In genomic region chr2:143730155-143730949, GRCh38 we compare ENCODE assay signal across 8 cellular contexts.
A peak's percentile ranks its signal among the peaks of the same experiment; 100 is the strongest.
DNase-seq lines count a peak whose midpoint lies in the region; ATAC-seq, FAIRE-seq and TF ChIP-seq lines count a peak whose summit lies in the region.

No MANE protein-coding gene starts in this region.

- H3K9ac ChIP-seq in K562 (ENCODE audit: insufficient read depth in 1 of 2, low read depth in 2 of 2, low read length in 2 of 2) = no peak overlapping the region

- intact Hi-C loops in K562 (cut with micrococcal nuclease) = no loop called here
- intact Hi-C loops in right lobe of liver (cut with DNase I) = no loop called here

- peak overlapping the region; percentile 1 for H3K4me3 ChIP-seq in GM12865 (ENCODE audit: low read depth, low read length)
- no peak overlapping the region for H3K4me3 ChIP-seq in K562
- H3K4me3 ChIP-seq in right lobe of liver = no peak overlapping the region

- no peaks in the 10 kb centered on the region for H3K79me2 ChIP-seq in K562 (ENCODE audit: control insufficient read depth, insufficient read depth, low read length)

- H3K27me3 ChIP-seq in K562 (ENCODE audit: control insufficient read depth in 2 of 2, insufficient read depth in 2 of 2, low read length in 2 of 2) (no peaks in the 10 kb centered on the region), right lobe of liver (no peaks in the 10 kb centered on the region)

- peak; percentile 81 for ATAC-seq in GM21423 (IDR thresholded peaks at IDR 0.05; ENCODE audit: unreplicated experiment)
- peak; percentile 79 for ATAC-seq in HG03565 (IDR thresholded peaks at IDR 0.05; ENCODE audit: unreplicated experiment)
- peak; percentile 65 for ATAC-seq in K562
- no peak for ATAC-seq in right lobe of liver

- H3K36me3 ChIP-seq in K562 (ENCODE audit: control insufficient read depth, insufficient read depth, low read length) = no peaks in the 10 kb centered on the region
- H3K36me3 ChIP-seq in right lobe of liver = no peaks in the 10 kb centered on the region

- H3K4me1 ChIP-seq in K562 (replicated peaks in 1 of 2; ENCODE audit: control insufficient read depth in 2 of 2, insufficient read depth in 2 of 2, low read length in 2 of 2) (no peaks in the 10 kb centered on the region; a peak in 1 of 5 replicates), right lobe of liver (no peaks in the 10 kb centered on the region)

- POLR2A ChIA-PET in K562 (lab: Yijun Ruan, JAX) = interaction anchor here (0.6 kb wide), 1 partner anchor 768 kb away, joined by 3 read pairs; no protein-coding TSS in a partner anchor

- H3K9me1 ChIP-seq in K562 (ENCODE audit: control insufficient read depth, insufficient read depth, low read length) = no peaks in the 10 kb centered on the region

- no peak for TF ChIP-seq POLR2A in K562 (conservative IDR thresholded peaks at IDR 0.05)
- TF ChIP-seq POLR2A in right lobe of liver (IDR thresholded peaks at IDR 0.05) = no peak

- no peak for TF ChIP-seq CTCF in GM12865 (IDR thresholded peaks at IDR 0.05; ENCODE audit: insufficient read depth, low read depth, low read length, missing control alignments)
- TF ChIP-seq CTCF in K562 (IDR thresholded peaks at IDR 0.05 in 2 of 3, conservative IDR thresholded peaks at IDR 0.05 in 1 of 3; ENCODE audit: insufficient read depth in 2 of 3, low read depth in 1 of 3, low read length in 3 of 3) = no peak
- TF ChIP-seq CTCF in right lobe of liver (IDR thresholded peaks at IDR 0.05) = no peak

- H4K20me1 ChIP-seq in K562 (replicated peaks; ENCODE audit: control insufficient read depth, insufficient read depth, low read length) = no peaks in the 10 kb centered on the region

- H3K9me3 ChIP-seq in K562 (replicated peaks; ENCODE audit: control insufficient read depth, insufficient read depth, low read depth, low read length) (no peaks in the 10 kb centered on the region), right lobe of liver (no peaks in the 10 kb centered on the region)

- no peak for TF ChIP-seq EP300 in K562 (IDR thresholded peaks at IDR 0.05; ENCODE audit: low read length)

- H3K27ac ChIP-seq in K562 (ENCODE audit: extremely low read depth, low read depth, low read length) (no peak overlapping the region), caudate nucleus (ENCODE audit: low read depth, low read length) (no peak overlapping the region), right lobe of liver (no peak overlapping the region)

- DNase-seq in GM12865 (ENCODE audit: low read depth) (peak; percentile 58), K562 (ENCODE audit: extremely low read depth in 1 of 4, low spot score in 3 of 4) (peak in 1 of 4 experiments; percentile 14), NCI-H82 (lab: John Stamatoyannopoulos, UW) (no peak), amygdala (lab: John Stamatoyannopoulos, UW) (no peak), caudate nucleus (lab: John Stamatoyannopoulos, UW) (no peak), right lobe of liver (no peak)

- TF ChIP-seq RAD21 in K562 (CRISPR knock-in tag; conservative IDR thresholded peaks at IDR 0.05 in 1 of 2, IDR thresholded peaks at IDR 0.05 in 1 of 2) = no peak

- H3K4me2 ChIP-seq in K562 (ENCODE audit: insufficient read depth, low read length) = no peak overlapping the region

- H2AFZ ChIP-seq in K562 (ENCODE audit: low read depth, low read length) = peak overlapping the region; percentile 84

- in situ Hi-C loops in K562 (cut with MboI) = no loop called here

- 11% methylated on average over 6 of the region's 6 CpGs for WGBS in K562 (ENCODE audit: insufficient coverage, low coverage, missing lambda C conversion rate)
- 45% methylated on average over 6 of the region's 6 CpGs for WGBS in right lobe of liver (ENCODE audit: insufficient coverage, low coverage, low lambda C conversion rate, missing lambda C conversion rate)

- peak; percentile 23 for FAIRE-seq in K562 (lab: Jason Lieb, UNC)

- CTCF ChIA-PET in K562 (lab: Yijun Ruan, JAX; ENCODE audit: low intra/inter-chr PET ratio) = no interaction called here

- BruUV-seq in K562 (replicated peaks; lab: Mats Ljungman, UMichigan) = no TSS peak

TF ChIP-seq in K562, 482 proteins besides CTCF, POLR2A, EP300 and RAD21 (continues in another document):
- no peak for TF ChIP-seq ARHGAP35 (IDR thresholded peaks at IDR 0.05; ENCODE audit: partially characterized antibody)
- peak; percentile 23; the same call in 1 of the 2 replicates for TF ChIP-seq ATF3 (IDR thresholded peaks at IDR 0.05)
- TF ChIP-seq ATF3 (CRISPR knock-in tag; conservative IDR thresholded peaks at IDR 0.05) = no peak
- no peak for TF ChIP-seq USF2 (CRISPR knock-in tag; IDR thresholded peaks at IDR 0.05)
- no peak for TF ChIP-seq ETS2 (tag; IDR thresholded peaks at IDR 0.05; ENCODE audit: borderline replicate concordance, poor library complexity, severe bottlenecking)
- TF ChIP-seq STAT5A (IDR thresholded peaks at IDR 0.05; ENCODE audit: borderline replicate concordance, low read length) = no peak
- no peak for TF ChIP-seq HNRNPH1 (optimal IDR thresholded peaks at IDR 0.05; ENCODE audit: low read depth, low read length)
- peak; percentile 82; the same call in 1 of the 2 replicates for TF ChIP-seq MYNN (IDR thresholded peaks at IDR 0.05)
- TF ChIP-seq MYNN (CRISPR knock-in tag; IDR thresholded peaks at IDR 0.05) = no peak
- TF ChIP-seq CBX3 (IDR thresholded peaks at IDR 0.05; ENCODE audit: borderline replicate concordance in 1 of 2, low read length in 2 of 2) = no peak
- no peak for TF ChIP-seq ELK3 (CRISPR knock-in tag; IDR thresholded peaks at IDR 0.05)
- no peak for TF ChIP-seq FOXP1 (CRISPR knock-in tag; IDR thresholded peaks at IDR 0.05)
- no peak for TF ChIP-seq TBL1XR1 (IDR thresholded peaks at IDR 0.05; ENCODE audit: low read length in 2 of 2)
- peak; percentile 50; the same call in 1 of the 2 replicates for TF ChIP-seq CEBPG (CRISPR knock-in tag; IDR thresholded peaks at IDR 0.05)
- TF ChIP-seq CEBPG (tag; conservative IDR thresholded peaks at IDR 0.05 in 1 of 2, IDR thresholded peaks at IDR 0.05 in 1 of 2) = no peak
- no peak for TF ChIP-seq ZNF778 (CRISPR knock-in tag; IDR thresholded peaks at IDR 0.05)
- TF ChIP-seq ZFP91 (CRISPR knock-in tag; IDR thresholded peaks at IDR 0.05) = peak; percentile 82; the same call in 1 of the 2 replicates
- no peak for TF ChIP-seq TRIM28 (IDR thresholded peaks at IDR 0.05)
- TF ChIP-seq SIN3A (IDR thresholded peaks at IDR 0.05; ENCODE audit: borderline replicate concordance in 2 of 2, control insufficient read depth in 1 of 2, low read depth in 2 of 2, low read length in 2 of 2) = no peak
- no peak for TF ChIP-seq ZNF398 (CRISPR knock-in tag; IDR thresholded peaks at IDR 0.05)

Comparison
In these comparisons a context has a peak if more than half of its experiments do, and no peak if none do; other contexts are left out.
1. ATAC-seq: peak in GM21423 (single experiment), HG03565 (single experiment) and K562 (single experiment); none in right lobe of liver (0 of 4).